ENCODE assay signal across 8 cellular contexts in genomic region chr3:130894873-130895330, GRCh38. TPM values are rescaled to one million over a fixed set of nuclear protein-coding genes. Genes with fewer than 3 reads are reported as not detected.
DNase-seq lines count a peak whose midpoint lies in the region; ATAC-seq and TF ChIP-seq lines count a peak whose summit lies in the region.

No MANE protein-coding gene starts in this region.

- H3K27me3 Mint-ChIP-seq in activated naive CD4-positive, alpha-beta T cell treated with anti-CD3 and anti-CD28 coated beads, Interleukin-2, amount 50 U/mL, for 24 hours, result no peaks in the 10 kb centered on the region
- H3K27me3 Mint-ChIP-seq in activated naive CD8-positive, alpha-beta T cell, result no peaks in the 10 kb centered on the region

- H3K4me3 Mint-ChIP-seq in activated naive CD4-positive, alpha-beta T cell treated with anti-CD3 and anti-CD28 coated beads, Interleukin-2, amount 50 U/mL, for 24 hours, result peak overlapping the region; percentile 95
- peak overlapping the region; percentile 91 for H3K4me3 Mint-ChIP-seq in activated naive CD8-positive, alpha-beta T cell

- 0 to 3% methylated on average over 4 of the region's 4 CpGs for WGBS in tibial nerve, 2 donors

- no peak for TF ChIP-seq CTCF in tibial nerve (IDR thresholded peaks at IDR 0.05)

- ATAC-seq in HG03025 (IDR thresholded peaks at IDR 0.05; ENCODE audit: low FRiP score, unreplicated experiment), result no peak
- ATAC-seq in HG03442 (IDR thresholded peaks at IDR 0.05; ENCODE audit: unreplicated experiment), result no peak

- TF ChIP-seq POLR2A in tibial nerve (IDR thresholded peaks at IDR 0.05), result no peak

- no peaks in the 10 kb centered on the region for H3K27me3 ChIP-seq in tibial nerve

- H3K4me3 ChIP-seq in tibial nerve, result peak overlapping the region; percentile 76 to 93 (median 86)

- no peak for TF ChIP-seq EP300 in tibial nerve (IDR thresholded peaks at IDR 0.05)

- H3K27ac Mint-ChIP-seq in activated naive CD4-positive, alpha-beta T cell treated with anti-CD3 and anti-CD28 coated beads, Interleukin-2, amount 50 U/mL, for 24 hours, result peak overlapping the region; percentile 84
- H3K27ac Mint-ChIP-seq in activated naive CD8-positive, alpha-beta T cell, result peak overlapping the region; percentile 84

- H3K27ac ChIP-seq in tibial nerve, result peak overlapping the region; percentile 97 to 98 (median 98)

- H3K4me1 Mint-ChIP-seq in activated naive CD4-positive, alpha-beta T cell treated with anti-CD3 and anti-CD28 coated beads, Interleukin-2, amount 50 U/mL, for 24 hours, result peaks cover 61% of the 10 kb centered on the region
- peaks cover 57% of the 10 kb centered on the region for H3K4me1 Mint-ChIP-seq in activated naive CD8-positive, alpha-beta T cell (ENCODE audit: low read depth)

- H3K9me3 Mint-ChIP-seq in activated naive CD4-positive, alpha-beta T cell treated with anti-CD3 and anti-CD28 coated beads, Interleukin-2, amount 50 U/mL, for 24 hours, result no peaks in the 10 kb centered on the region
- no peaks in the 10 kb centered on the region for H3K9me3 Mint-ChIP-seq in activated naive CD8-positive, alpha-beta T cell (ENCODE audit: low read depth)

- H3K4me1 ChIP-seq in tibial nerve, result peaks cover 0 to 35% (median 13%) of the 10 kb centered on the region in 4 donors

- no peaks in the 10 kb centered on the region for H3K36me3 ChIP-seq in tibial nerve

- H3K9me3 ChIP-seq in tibial nerve, result no peaks in the 10 kb centered on the region

- DNase-seq in activated naive CD4-positive, alpha-beta T cell treated with anti-CD3 and anti-CD28 coated beads, Interleukin-2, amount 50 U/mL, for 16 hours, result no peak
- peak; percentile 50 for DNase-seq in left kidney (ENCODE audit: low read depth, low spot score)
- DNase-seq in tibial nerve (ENCODE audit: low spot score in 2 of 2), result no peak
- no peak for DNase-seq in iPS-NIHi11 (ENCODE audit: low spot score)

- H3K36me3 Mint-ChIP-seq in activated naive CD4-positive, alpha-beta T cell treated with anti-CD3 and anti-CD28 coated beads, Interleukin-2, amount 50 U/mL, for 24 hours, result no peaks in the 10 kb centered on the region
- peaks cover 3% of the 10 kb centered on the region for H3K36me3 Mint-ChIP-seq in activated naive CD8-positive, alpha-beta T cell

RNA-seq across cellular contexts. Expression of gene ATP2C1, which starts 1.0 kb away (rescaled TPM):
- total RNA-seq in tibial nerve, result 10 to 100 TPM; 46.2 to 80.4 (median 59.8) TPM
